In the genomic region with DNA sequence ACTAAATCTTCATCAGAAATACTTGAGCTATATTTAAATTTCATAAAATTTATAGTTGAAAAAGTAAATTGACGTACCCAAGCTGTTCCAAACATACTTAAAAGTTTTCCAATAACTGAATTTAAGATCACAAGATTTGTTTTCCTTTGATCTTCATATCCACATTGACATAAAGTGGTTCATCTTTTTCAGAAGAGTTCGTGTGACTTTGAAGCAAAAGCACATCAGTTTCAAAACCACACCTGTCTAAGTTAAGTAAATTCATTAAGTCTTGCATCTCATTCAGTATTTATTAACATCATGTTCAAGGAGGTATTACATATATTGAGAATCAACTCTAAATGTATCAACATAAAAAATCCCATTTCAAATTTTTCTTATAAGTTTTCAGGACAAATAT, we compare ENCODE assay signal across 16 cellular contexts.
A peak's percentile ranks its signal among the peaks of the same experiment; 100 is the strongest.
DNase-seq lines count a peak whose midpoint lies in the region; ATAC-seq, FAIRE-seq and TF ChIP-seq lines count a peak whose summit lies in the region.
"Had no signal": no experiment of that assay in that cellular context is flagged by ENCODE, and none has a peak within 500 bp of the region (broad histone marks: within the 10 kb centered on the region; RNA-seq: fewer than 3 reads in every experiment).

No MANE protein-coding gene starts in this region.

- no peak for ATAC-seq in Right ventricle myocardium inferior
- no peak for ATAC-seq in stimulated activated naive B cell treated with anti-CD40 and anti-IgM and Interleukin-4, amounts not matched to agents 10 μg/mL and 1 μg/mL and 100 μg/mL, for 72 hours (replicated peaks)

- BruUV-seq in Caco-2 (replicated peaks; lab: Mats Ljungman, UMichigan), result TSS peak; percentile 95

- H4K20me1 ChIP-seq in KMS-11 (ENCODE audit: insufficient read depth) (no peaks in the 10 kb centered on the region), keratinocyte (ENCODE audit: control insufficient read depth, extremely low read depth, insufficient read depth, low read length) (no peaks in the 10 kb centered on the region)
- H4K20me1 ChIP-seq: BLaER1 treated with 17β-estradiol and CSF1 and Interleukin-3, amounts not matched to agents 10 nM and 100 nM had no signal

- peak overlapping the region; percentile 99 for H3K27ac ChIP-seq in KMS-11
- H3K27ac ChIP-seq in keratinocyte (ENCODE audit: control insufficient read depth, insufficient read depth, low read length), result peak overlapping the region; percentile 96
- H3K27ac ChIP-seq in small intestine (ENCODE audit: low read depth in 1 of 2, low read length in 1 of 2), result no peak overlapping the region
- H3K27ac ChIP-seq: BLaER1 treated with 17β-estradiol and CSF1 and Interleukin-3, amounts not matched to agents 10 nM and 100 nM had no signal

- H3K9me1 ChIP-seq in keratinocyte (ENCODE audit: control insufficient read depth, extremely low read depth, insufficient read depth, low read length), result no peaks in the 10 kb centered on the region

- H3K9me3 Mint-ChIP-seq in Caco-2 (ENCODE audit: unreplicated experiment), result peaks cover 15% of the 10 kb centered on the region
- H3K9me3 Mint-ChIP-seq in stimulated activated naive B cell treated with anti-CD40 and anti-IgM and Interleukin-4, amounts not matched to agents 10 μg/mL and 1 μg/mL and 100 μg/mL, for 72 hours, result peaks cover 0 to 2% of the 10 kb centered on the region in 2 donors

- no peak overlapping the region for H3K4me3 Mint-ChIP-seq in Caco-2 (ENCODE audit: unreplicated experiment)
- H3K4me3 Mint-ChIP-seq in stimulated activated naive B cell treated with anti-CD40 and anti-IgM and Interleukin-4, amounts not matched to agents 10 μg/mL and 1 μg/mL and 100 μg/mL, for 72 hours, result no peak overlapping the region

- DNase-seq in Caco-2, result no peak
- DNase-seq in RCC 7860 (ENCODE audit: low spot score), result no peak
- DNase-seq in keratinocyte (ENCODE audit: low read depth, low spot score), result no peak
- no peak for DNase-seq in Right ventricle myocardium inferior (ENCODE audit: missing footprints)
- no peak for DNase-seq in stimulated activated naive B cell treated with anti-CD40 and anti-IgM and Interleukin-4, amounts not matched to agents 10 μg/mL and 1 μg/mL and 100 μg/mL, for 72 hours
- no peak for DNase-seq in NCI-H1048 (lab: John Stamatoyannopoulos, UW)
- no peak for DNase-seq in small intestine
- DNase-seq: DMS 273 treated with DMSO at 0.1 percent for 48 hours, GF-D8, H7, NCI-H1436 treated with DMSO at 0.1 percent for 48 hours, NCI-H2029 treated with DMSO at 0.1 percent for 48 hours, NCI-H510A, NCI-H774 had no signal

- FAIRE-seq in RCC 7860 (lab: Jason Lieb, UNC), result peak; percentile 4
- no peak for FAIRE-seq in keratinocyte (lab: Jason Lieb, UNC)
- no peak for FAIRE-seq in small intestine (lab: Jason Lieb, UNC)

- 84 to 88% (median 87%) methylated on average over 2 of the region's 2 CpGs for WGBS in small intestine, 3 donors

- H3K4me1 ChIP-seq in Caco-2 (peaks cover 56% of the 10 kb centered on the region), KMS-11 (ENCODE audit: low read depth, poor library complexity, severe bottlenecking) (peaks cover 86% of the 10 kb centered on the region), keratinocyte (ENCODE audit: control insufficient read depth, extremely low read depth, insufficient read depth, low read length) (peaks cover 16% of the 10 kb centered on the region), small intestine (ENCODE audit: control insufficient read depth in 2 of 2, insufficient read depth in 1 of 2, low read depth in 1 of 2, low read length in 1 of 2) (no peaks in the 10 kb centered on the region)

- POLR2A ChIA-PET in Caco-2 (lab: Charles Lee), result interaction anchor here (0.6 to 2.3 kb wide), 4 partner anchors 9 to 127 kb away, joined by 5 to 16 read pairs (median 7); a partner anchor contains a TSS

- H3K36me3 Mint-ChIP-seq in Caco-2 (ENCODE audit: insufficient read depth, unreplicated experiment), result peaks cover 8% of the 10 kb centered on the region
- peaks cover 0 to 3% of the 10 kb centered on the region in 2 donors for H3K36me3 Mint-ChIP-seq in stimulated activated naive B cell treated with anti-CD40 and anti-IgM and Interleukin-4, amounts not matched to agents 10 μg/mL and 1 μg/mL and 100 μg/mL, for 72 hours

- no peaks in the 10 kb centered on the region for H3K27me3 Mint-ChIP-seq in Caco-2 (ENCODE audit: insufficient read depth, unreplicated experiment)
- H3K27me3 Mint-ChIP-seq in stimulated activated naive B cell treated with anti-CD40 and anti-IgM and Interleukin-4, amounts not matched to agents 10 μg/mL and 1 μg/mL and 100 μg/mL, for 72 hours, result no peaks in the 10 kb centered on the region

- H3K4me2 ChIP-seq in KMS-11, result peak overlapping the region; percentile 77
- H3K4me2 ChIP-seq in keratinocyte (ENCODE audit: control insufficient read depth, extremely low read depth, insufficient read depth, low read depth, low read length), result no peak overlapping the region

- no peak overlapping the region for H3K4me3 ChIP-seq in Caco-2 (ENCODE audit: low read depth, low read length)
- no peak overlapping the region for H3K4me3 ChIP-seq in KMS-11 (IDR thresholded peaks at IDR 0.05; ENCODE audit: insufficient read depth, low read depth, low read length)
- H3K4me3 ChIP-seq in keratinocyte (ENCODE audit: control insufficient read depth in 2 of 3, extremely low read depth in 1 of 3, insufficient read depth in 2 of 3, low read depth in 1 of 3, low read length in 3 of 3), result no peak overlapping the region
- no peak overlapping the region for H3K4me3 ChIP-seq in small intestine (ENCODE audit: low read depth in 1 of 2, low read length in 2 of 2)
- H3K4me3 ChIP-seq: BLaER1 treated with 17β-estradiol and CSF1 and Interleukin-3, amounts not matched to agents 10 nM and 100 nM had no signal

- dilution Hi-C loops in keratinocyte (cut with MboI; ENCODE audit: extremely low pct_ligation_motif_present, low sequenced_read_pairs), result no loop called here

- H2AFZ ChIP-seq in KMS-11 (ENCODE audit: low read depth), result no peak overlapping the region
- no peak overlapping the region for H2AFZ ChIP-seq in keratinocyte (ENCODE audit: control insufficient read depth, low read length)

- CTCF ChIA-PET in Caco-2 (lab: Charles Lee), result interaction anchor here (0.8 to 1.9 kb wide), 5 partner anchors 10 to 99 kb away, joined by 3 to 9 read pairs (median 5); a partner anchor contains a TSS

- H3K36me3 ChIP-seq in Caco-2 (ENCODE audit: control insufficient read depth, insufficient read depth, low read length), result no peaks in the 10 kb centered on the region
- no peaks in the 10 kb centered on the region for H3K36me3 ChIP-seq in KMS-11 (ENCODE audit: insufficient read depth)
- no peaks in the 10 kb centered on the region for H3K36me3 ChIP-seq in keratinocyte (ENCODE audit: control insufficient read depth in 2 of 2, extremely low read depth in 1 of 2, insufficient read depth in 2 of 2, low read length in 2 of 2)
- no peaks in the 10 kb centered on the region for H3K36me3 ChIP-seq in small intestine (ENCODE audit: control insufficient read depth in 2 of 2, insufficient read depth in 2 of 2, low read length in 2 of 2)
- H3K36me3 ChIP-seq: BLaER1 treated with 17β-estradiol and CSF1 and Interleukin-3, amounts not matched to agents 10 nM and 100 nM had no signal

- no peak for TF ChIP-seq CTCF in Caco-2 (IDR thresholded peaks at IDR 0.05; ENCODE audit: insufficient read depth in 1 of 2, low read depth in 1 of 2, low read length in 1 of 2, severe bottlenecking in 1 of 2, unreplicated experiment in 1 of 2)
- TF ChIP-seq CTCF in KMS-11 (conservative IDR thresholded peaks at IDR 0.05; ENCODE audit: low read depth, low read length), result no peak
- no peak for TF ChIP-seq CTCF in keratinocyte (optimal IDR thresholded peaks at IDR 0.05 in 1 of 3, IDR thresholded peaks at IDR 0.05 in 1 of 3, conservative IDR thresholded peaks at IDR 0.05 in 1 of 3; ENCODE audit: extremely low read depth in 1 of 3, insufficient read depth in 2 of 3, low read length in 3 of 3)

- intact Hi-C loops in Caco-2 (cut with micrococcal nuclease; ENCODE audit: unreplicated experiment) (loop anchor here (5.0 kb wide), 1 partner anchor 37 kb away; no protein-coding TSS in a partner anchor), Right ventricle myocardium inferior (cut with DNase I) (no loop called here)

- H3K27me3 ChIP-seq in Caco-2 (replicated peaks; ENCODE audit: control insufficient read depth, insufficient read depth, low read length) (no peaks in the 10 kb centered on the region), KMS-11 (ENCODE audit: insufficient read depth, low read depth) (no peaks in the 10 kb centered on the region), keratinocyte (ENCODE audit: control insufficient read depth, extremely low read depth, insufficient read depth, low read length) (no peaks in the 10 kb centered on the region), small intestine (ENCODE audit: control insufficient read depth in 2 of 2, insufficient read depth in 2 of 2, low read length in 2 of 2) (no peaks in the 10 kb centered on the region)
- H3K27me3 ChIP-seq: BLaER1 treated with 17β-estradiol and CSF1 and Interleukin-3, amounts not matched to agents 10 nM and 100 nM had no signal

- H3K4me1 Mint-ChIP-seq in Caco-2 (ENCODE audit: low read depth, unreplicated experiment), result peaks cover 58% of the 10 kb centered on the region
- peaks cover 55 to 68% of the 10 kb centered on the region in 2 donors for H3K4me1 Mint-ChIP-seq in stimulated activated naive B cell treated with anti-CD40 and anti-IgM and Interleukin-4, amounts not matched to agents 10 μg/mL and 1 μg/mL and 100 μg/mL, for 72 hours

- H3K9me3 ChIP-seq in Caco-2 (no peaks in the 10 kb centered on the region), keratinocyte (ENCODE audit: control insufficient read depth, low read depth, low read length) (no peaks in the 10 kb centered on the region), small intestine (ENCODE audit: control insufficient read depth, low read depth) (no peaks in the 10 kb centered on the region)

- H3K79me2 ChIP-seq in KMS-11 (ENCODE audit: insufficient read depth, low read depth) (no peaks in the 10 kb centered on the region), keratinocyte (ENCODE audit: control insufficient read depth, insufficient read depth, low read length) (no peaks in the 10 kb centered on the region)

- H3K9ac ChIP-seq in KMS-11 (no peak overlapping the region), keratinocyte (ENCODE audit: control insufficient read depth, extremely low read depth, insufficient read depth, low read length) (no peak overlapping the region)
- H3K9ac ChIP-seq: BLaER1 treated with 17β-estradiol and CSF1 and Interleukin-3, amounts not matched to agents 10 nM and 100 nM had no signal

- H3K27ac Mint-ChIP-seq in Caco-2 (ENCODE audit: unreplicated experiment), result peak overlapping the region; percentile 99
- no peak overlapping the region for H3K27ac Mint-ChIP-seq in stimulated activated naive B cell treated with anti-CD40 and anti-IgM and Interleukin-4, amounts not matched to agents 10 μg/mL and 1 μg/mL and 100 μg/mL, for 72 hours

Comparison
In these comparisons a context has a peak if more than half of its experiments do, and no peak if none do; other contexts are left out.
1. H3K27ac ChIP-seq: peak in KMS-11 (single experiment) and keratinocyte (single experiment); none in small intestine (0 of 2).